21 cellular contexts compared by ENCODE assay signal in genomic region chr2:127326289-127326945, GRCh38.
"Had no signal": no experiment of that assay in that cellular context is flagged by ENCODE, and none has a peak within 500 bp of the region (broad histone marks: within the 10 kb centered on the region; RNA-seq: fewer than 3 reads in every experiment).

No MANE protein-coding gene starts in this region.

- H3K9me3 Mint-ChIP-seq: activated naive CD8-positive, alpha-beta T cell treated with anti-CD3 and anti-CD28 coated beads, Interleukin-2, amount 10 ng/mL, durations not matched to agents 7 days and 5 days; activated T-helper 1 cell treated with anti-CD3 and anti-CD28 coated beads, Interleukin-12 subunit alpha, Interleukin-12 subunit beta, Interleukin-2, Interleukin-4 antibody, amounts not matched to agents 30 ng/mL and 10 ng/mL and 1 ng/mL, durations not matched to agents 14 hours and 24 hours and 36 hours; effector memory CD8-positive, alpha-beta T cell; natural killer cell; T-helper 2 cell treated with Interferon-gamma antibody and Interleukin-4, amounts not matched to agents 5 μg/mL and 100 μg/mL, for 36 hours had no signal

- H3K27ac Mint-ChIP-seq: activated naive CD8-positive, alpha-beta T cell treated with anti-CD3 and anti-CD28 coated beads, Interleukin-2, amount 10 ng/mL, durations not matched to agents 7 days and 5 days; activated T-helper 1 cell treated with anti-CD3 and anti-CD28 coated beads, Interleukin-12 subunit alpha, Interleukin-12 subunit beta, Interleukin-2, Interleukin-4 antibody, amounts not matched to agents 30 ng/mL and 10 ng/mL and 1 ng/mL, durations not matched to agents 14 hours and 24 hours and 36 hours; effector memory CD8-positive, alpha-beta T cell; natural killer cell; T-helper 2 cell treated with Interferon-gamma antibody and Interleukin-4, amounts not matched to agents 5 μg/mL and 100 μg/mL, for 36 hours had no signal

- H3K4me1 ChIP-seq: gastrocnemius medialis, heart right ventricle, tibial artery, uterus had no signal

- ATAC-seq: activated CD4-positive, CD25-positive, alpha-beta regulatory T cell treated with anti-CD3 and anti-CD28 coated beads, Interleukin-2, amount 50 U/mL, for 24 hours; effector memory CD8-positive, alpha-beta T cell; gastrocnemius medialis; heart right ventricle; left colon; natural killer cell had no signal

- H3K4me3 Mint-ChIP-seq: activated naive CD8-positive, alpha-beta T cell treated with anti-CD3 and anti-CD28 coated beads, Interleukin-2, amount 10 ng/mL, durations not matched to agents 7 days and 5 days; activated T-helper 1 cell treated with anti-CD3 and anti-CD28 coated beads, Interleukin-12 subunit alpha, Interleukin-12 subunit beta, Interleukin-2, Interleukin-4 antibody, amounts not matched to agents 30 ng/mL and 10 ng/mL and 1 ng/mL, durations not matched to agents 14 hours and 24 hours and 36 hours; effector memory CD8-positive, alpha-beta T cell; natural killer cell; T-helper 2 cell treated with Interferon-gamma antibody and Interleukin-4, amounts not matched to agents 5 μg/mL and 100 μg/mL, for 36 hours had no signal

- H3K27me3 ChIP-seq: gastrocnemius medialis, heart right ventricle, neutrophil, tibial artery, uterus had no signal

- H3K36me3 Mint-ChIP-seq: natural killer cell had no signal

- DNase-seq: activated CD4-positive, alpha-beta T cell treated with anti-CD3 and anti-CD28 coated beads, Interleukin-2, amount 50 U/mL, for 1 hour; activated naive CD4-positive, alpha-beta T cell; activated naive CD8-positive, alpha-beta T cell treated with anti-CD3 and anti-CD28 coated beads, Interleukin-2, amount 10 ng/mL, durations not matched to agents 7 days and 5 days; aorta; dermis blood vessel endothelial cell; effector memory CD8-positive, alpha-beta T cell; erythroblast; gastrocnemius medialis; heart right ventricle; left colon; natural killer cell; posterior cingulate gyrus; stimulated activated CD4-positive, alpha-beta T cell treated with anti-CD3 and anti-CD28 coated beads, Interleukin-15, amount 100 ng/mL, for 24 hours; stimulated activated CD4-positive, alpha-beta T cell treated with anti-CD3 and anti-CD28 coated beads, Interleukin-4, amount 100 ng/mL, for 1 hour; stimulated activated naive CD4-positive, alpha-beta T cell; tibial artery; uterus had no signal

- H3K27ac ChIP-seq: gastrocnemius medialis, heart right ventricle, neutrophil, tibial artery, uterus had no signal

- H3K4me1 Mint-ChIP-seq: activated naive CD8-positive, alpha-beta T cell treated with anti-CD3 and anti-CD28 coated beads, Interleukin-2, amount 10 ng/mL, durations not matched to agents 7 days and 5 days; natural killer cell had no signal

- H3K27me3 Mint-ChIP-seq: activated naive CD8-positive, alpha-beta T cell treated with anti-CD3 and anti-CD28 coated beads, Interleukin-2, amount 10 ng/mL, durations not matched to agents 7 days and 5 days; effector memory CD8-positive, alpha-beta T cell had no signal

- H3K9me3 ChIP-seq: gastrocnemius medialis, heart right ventricle, neutrophil, tibial artery, uterus had no signal

- H3K4me3 ChIP-seq: gastrocnemius medialis, heart right ventricle, tibial artery, uterus had no signal
